In the genomic region with DNA sequence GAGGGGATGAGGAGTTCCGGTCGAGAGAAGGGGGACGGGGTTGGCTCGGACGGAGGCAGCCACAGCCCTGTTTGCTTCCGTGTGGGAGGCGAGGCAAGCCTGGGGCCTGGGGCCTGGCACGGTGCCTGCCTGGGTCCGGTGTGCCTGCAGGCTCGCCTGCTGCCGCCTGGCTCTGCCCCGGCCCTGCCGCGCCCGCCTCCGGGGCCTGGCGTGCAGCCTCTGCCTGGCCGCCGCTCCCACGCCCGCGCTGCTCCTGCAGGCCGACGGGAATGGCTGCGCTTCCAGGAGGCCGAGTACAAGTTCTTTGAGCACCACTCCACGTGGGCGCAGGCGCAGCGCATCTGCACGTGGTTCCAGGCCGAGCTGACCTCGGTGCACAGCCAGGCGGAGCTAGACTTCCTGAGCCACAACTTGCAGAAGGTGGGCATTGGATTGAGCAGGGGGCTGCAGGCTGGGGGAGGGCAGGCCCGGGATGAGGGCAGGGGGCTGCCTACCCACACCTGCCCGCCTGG, we compare ENCODE assay signal across 19 cellular contexts. TPM values are rescaled to one million over a fixed set of nuclear protein-coding genes. Genes with fewer than 3 reads are reported as not detected.
DNase-seq lines count a peak whose midpoint lies in the region; ATAC-seq and TF ChIP-seq lines count a peak whose summit lies in the region.
"Had no signal": no experiment of that assay in that cellular context is flagged by ENCODE, and none has a peak within 500 bp of the region (broad histone marks: within the 10 kb centered on the region; RNA-seq: fewer than 3 reads in every experiment).

No MANE protein-coding gene starts in this region.

- no peaks in the 10 kb centered on the region for H3K23me2 ChIP-seq in H9 (ENCODE audit: insufficient read length, low read depth, low read length, poor library complexity, severe bottlenecking)

- no peaks in the 10 kb centered on the region for H3K36me3 ChIP-seq in BE2C
- H3K36me3 ChIP-seq in trophoblast cell (ENCODE audit: control insufficient read depth in 1 of 2, insufficient read depth in 2 of 2, low read length in 2 of 2): peaks cover 67 to 73% of the 10 kb centered on the region in 2 experiments
- H3K36me3 ChIP-seq in esophagus muscularis mucosa: peaks cover 0 to 13% (median 2%) of the 10 kb centered on the region in 4 donors
- H3K36me3 ChIP-seq in tibial artery: peaks cover 0 to 51% (median 13%) of the 10 kb centered on the region in 3 donors
- H3K36me3 ChIP-seq: neural progenitor cell had no signal

- H4K91ac ChIP-seq in H9 (ENCODE audit: insufficient read length, low read depth, low read length) (no peak overlapping the region), trophoblast cell (ENCODE audit: low read depth, low read length) (no peak overlapping the region)

- no peak overlapping the region for H2BK20ac ChIP-seq in H9 (ENCODE audit: low read depth, low read length, poor library complexity, severe bottlenecking)

- H3K23ac ChIP-seq in H9 (ENCODE audit: insufficient read length, low read depth, low read length): no peak overlapping the region
- no peak overlapping the region for H3K23ac ChIP-seq in trophoblast cell (ENCODE audit: low read length)

- intact Hi-C loops in esophagus muscularis mucosa (cut with DNase I): no loop called here
- intact Hi-C loops in tibial artery (cut with DNase I; ENCODE audit: low total_unique reads): no loop called here

- H3K9ac ChIP-seq in H9 (ENCODE audit: extremely low read depth, insufficient read length, low read length) (no peak overlapping the region), trophoblast cell (ENCODE audit: low read length) (no peak overlapping the region)
- H3K9ac ChIP-seq: KMS-11, neural progenitor cell had no signal

- no peaks in the 10 kb centered on the region for H4K20me1 ChIP-seq in H9 (ENCODE audit: control insufficient read depth, insufficient read depth, insufficient read length)

- H3K4me1 ChIP-seq in BE2C (no peaks in the 10 kb centered on the region), H9 (ENCODE audit: insufficient read depth, low read length) (no peaks in the 10 kb centered on the region), trophoblast cell (ENCODE audit: control insufficient read depth in 1 of 2, insufficient read depth in 2 of 2, low read length in 2 of 2) (no peaks in the 10 kb centered on the region), esophagus muscularis mucosa (peaks cover 0 to 2% (median 0%) of the 10 kb centered on the region in 4 donors), tibial artery (peaks cover 0 to 4% (median 0%) of the 10 kb centered on the region in 4 donors)
- H3K4me1 ChIP-seq: neural progenitor cell, tibial nerve had no signal

- no peak overlapping the region for H3K27ac ChIP-seq in H9 (ENCODE audit: insufficient read length, low read depth, low read length)
- H3K27ac ChIP-seq in trophoblast cell (ENCODE audit: low read depth, low read length): no peak overlapping the region
- H3K27ac ChIP-seq in esophagus muscularis mucosa (replicated peaks in 1 of 4): no peak overlapping the region
- H3K27ac ChIP-seq in tibial artery: no peak overlapping the region
- H3K27ac ChIP-seq: HL-60, KMS-11, neural progenitor cell had no signal

- H3K4ac ChIP-seq in H9 (ENCODE audit: low read depth, low read length) (no peak overlapping the region), trophoblast cell (ENCODE audit: low read depth, low read length) (no peak overlapping the region)

- H3K27me3 Mint-ChIP-seq in H9 (ENCODE audit: low read depth): no peaks in the 10 kb centered on the region

- H2BK12ac ChIP-seq in H9 (ENCODE audit: insufficient read length, low read depth, low read length) (no peak overlapping the region), trophoblast cell (ENCODE audit: low read length) (no peak overlapping the region)

- WGBS in H9 (ENCODE audit: extremely low coverage, insufficient read length, low lambda C conversion rate): no CpG with 5 or more reads among the region's 36 CpGs
- no CpG with 5 or more reads among the region's 36 CpGs for WGBS in trophoblast cell (ENCODE audit: extremely low coverage, insufficient coverage, insufficient read length)
- 86% methylated on average over 28 of the region's 36 CpGs for WGBS in esophagus muscularis mucosa

- H4K5ac ChIP-seq in H9 (ENCODE audit: insufficient read length, low read depth, low read length): no peak overlapping the region

- peak; percentile 73 for ATAC-seq in esophagus mucosa
- no peak for ATAC-seq in GM18868 (IDR thresholded peaks at IDR 0.05; ENCODE audit: unreplicated experiment)

- H3K4me3 Mint-ChIP-seq in H9: no peak overlapping the region
- H3K4me3 Mint-ChIP-seq: activated CD4-positive, alpha-beta T cell treated with anti-CD3 and anti-CD28 coated beads, Interleukin-2, amount 10 ng/mL, durations not matched to agents 24 days and 14 days; neural progenitor cell had no signal

- no peak overlapping the region for H3K18ac ChIP-seq in H9 (ENCODE audit: insufficient read length, low read depth, low read length)
- H3K18ac ChIP-seq in trophoblast cell (ENCODE audit: low read length): no peak overlapping the region

- H3K56ac ChIP-seq in H9 (ENCODE audit: insufficient read length, low read depth, low read length): no peak overlapping the region

- peaks cover 14 to 17% (median 15%) of the 10 kb centered on the region in 3 experiments for H3K36me3 Mint-ChIP-seq in H9 (ENCODE audit: insufficient read depth in 1 of 3, low read depth in 3 of 3)

- H2AK5ac ChIP-seq in H9 (ENCODE audit: insufficient read length, low read length) (no peak overlapping the region), trophoblast cell (ENCODE audit: low read length) (no peak overlapping the region)

- H3K79me1 ChIP-seq in H9 (ENCODE audit: insufficient read depth, low read depth, low read length, poor library complexity, severe bottlenecking) (no peaks in the 10 kb centered on the region), trophoblast cell (ENCODE audit: low read length) (no peaks in the 10 kb centered on the region)

- peaks cover 0 to under 1% of the 10 kb centered on the region in 2 experiments; a peak in 1 of 5 replicates for H3K9me3 Mint-ChIP-seq in H9
- H3K9me3 Mint-ChIP-seq: activated CD4-positive, alpha-beta T cell treated with anti-CD3 and anti-CD28 coated beads, Interleukin-2, amount 10 ng/mL, durations not matched to agents 24 days and 14 days; neural progenitor cell had no signal

- no peak overlapping the region for H2BK120ac ChIP-seq in H9 (ENCODE audit: low read depth, low read length, poor library complexity, severe bottlenecking)
- no peak overlapping the region for H2BK120ac ChIP-seq in trophoblast cell (ENCODE audit: insufficient read depth, low read length, poor library complexity)

- H3K14ac ChIP-seq in H9 (ENCODE audit: insufficient read depth, low read length) (no peak overlapping the region; the same call in 1 of the 2 replicates), trophoblast cell (ENCODE audit: low read length) (no peak overlapping the region)

- no peak overlapping the region for H3T11ph ChIP-seq in H9 (ENCODE audit: low read length)

- no peak overlapping the region for H3K4me2 ChIP-seq in H9 (ENCODE audit: insufficient read depth, insufficient read length, low read length)
- H3K4me2 ChIP-seq in trophoblast cell (ENCODE audit: low read length): no peak overlapping the region
- H3K4me2 ChIP-seq: KMS-11, neural progenitor cell had no signal

- H2AFZ ChIP-seq in H9 (ENCODE audit: low read length) (no peak overlapping the region), trophoblast cell (ENCODE audit: insufficient read depth, low read length, poor library complexity) (no peak overlapping the region)
- H2AFZ ChIP-seq: neural progenitor cell had no signal

- TF ChIP-seq EP300 in esophagus muscularis mucosa (IDR thresholded peaks at IDR 0.05): no peak

- H4K12ac ChIP-seq in trophoblast cell (ENCODE audit: low read depth, low read length): no peak overlapping the region

- TF ChIP-seq POLR2A in esophagus muscularis mucosa (IDR thresholded peaks at IDR 0.05; ENCODE audit: low read depth): no peak

- peak; percentile 36 for DNase-seq in BE2C
- DNase-seq in H9: peak; percentile 50
- no peak for DNase-seq in trophoblast cell
- no peak for DNase-seq in AML-193 (lab: John Stamatoyannopoulos, UW)
- no peak for DNase-seq in esophagus muscularis mucosa (ENCODE audit: extremely low spot score)
- DNase-seq in tibial artery: no peak
- DNase-seq: ACHN; activated CD4-positive, alpha-beta T cell treated with anti-CD3 and anti-CD28 coated beads, Interleukin-2, amount 10 ng/mL, durations not matched to agents 24 days and 14 days; activated T-cell treated with anti-CD3 and anti-CD28 coated beads for 4 hours; COR-L47; effector memory CD4-positive, alpha-beta T cell; foreskin melanocyte; NCI-H510A had no signal

- H3K27ac Mint-ChIP-seq in H9: no peak overlapping the region
- H3K27ac Mint-ChIP-seq: activated CD4-positive, alpha-beta T cell treated with anti-CD3 and anti-CD28 coated beads, Interleukin-2, amount 10 ng/mL, durations not matched to agents 24 days and 14 days had no signal

- no peaks in the 10 kb centered on the region for H3K79me2 ChIP-seq in H9 (ENCODE audit: insufficient read depth, low read length)
- no peaks in the 10 kb centered on the region for H3K79me2 ChIP-seq in trophoblast cell (ENCODE audit: control insufficient read depth, insufficient read depth, low read length, poor library complexity)

- peaks cover 0 to 6% of the 10 kb centered on the region in 2 experiments; a peak in 2 of 4 replicates for H3K4me1 Mint-ChIP-seq in H9
- H3K4me1 Mint-ChIP-seq: activated CD4-positive, alpha-beta T cell treated with anti-CD3 and anti-CD28 coated beads, Interleukin-2, amount 10 ng/mL, durations not matched to agents 24 days and 14 days; neural progenitor cell had no signal

- H3K4me3 ChIP-seq in BE2C (ENCODE audit: low read depth, low read length) (no peak overlapping the region), trophoblast cell (ENCODE audit: low read depth, low read length) (peak overlapping the region; percentile 33), esophagus muscularis mucosa (no peak overlapping the region), tibial artery (no peak overlapping the region)
- H3K4me3 ChIP-seq: neural progenitor cell, tibial nerve had no signal

- H3K9me3 ChIP-seq in BE2C (no peaks in the 10 kb centered on the region), H9 (ENCODE audit: control insufficient read depth, low read depth, low read length) (no peaks in the 10 kb centered on the region), trophoblast cell (ENCODE audit: insufficient read depth, low read depth, low read length) (peaks cover 2% of the 10 kb centered on the region), esophagus muscularis mucosa (no peaks in the 10 kb centered on the region), tibial artery (no peaks in the 10 kb centered on the region)
- H3K9me3 ChIP-seq: tibial nerve had no signal

- H2BK15ac ChIP-seq in H9 (ENCODE audit: low read depth, low read length): no peak overlapping the region

- TF ChIP-seq CTCF in BE2C (IDR thresholded peaks at IDR 0.05; ENCODE audit: low read depth, low read length) (no peak), H9 (conservative IDR thresholded peaks at IDR 0.05) (no peak), esophagus muscularis mucosa (IDR thresholded peaks at IDR 0.05) (no peak), tibial artery (IDR thresholded peaks at IDR 0.05) (no peak)

- no peaks in the 10 kb centered on the region for H3K27me3 ChIP-seq in BE2C
- no peaks in the 10 kb centered on the region for H3K27me3 ChIP-seq in H9 (ENCODE audit: insufficient read depth, low read length)
- no peaks in the 10 kb centered on the region for H3K27me3 ChIP-seq in trophoblast cell (ENCODE audit: insufficient read depth, low read length)
- no peaks in the 10 kb centered on the region for H3K27me3 ChIP-seq in esophagus muscularis mucosa
- H3K27me3 ChIP-seq in tibial artery: no peaks in the 10 kb centered on the region
- H3K27me3 ChIP-seq: neural progenitor cell, tibial nerve had no signal

- H4K8ac ChIP-seq in H9 (replicated peaks; ENCODE audit: insufficient read length, low read depth, low read length): no peak overlapping the region
- no peak overlapping the region for H4K8ac ChIP-seq in trophoblast cell (ENCODE audit: low read depth, low read length)

- H2BK5ac ChIP-seq in H9 (ENCODE audit: insufficient read length, low read length) (no peak overlapping the region), trophoblast cell (ENCODE audit: low read depth, low read length, poor library complexity) (no peak overlapping the region)

RNA-seq across cellular contexts. Expression of a gene that starts 53.1 kb away (rescaled TPM):
- 8.6 TPM for polyA plus RNA-seq in BE2C (2012; ENCODE audit: insufficient read depth, insufficient read length, low read depth)
- total RNA-seq in H9 (2021) (18.7 and 21.6 TPM in 2 replicates), esophagus mucosa (34.0 TPM), esophagus muscularis mucosa (10 to 100 TPM; 31.0 to 57.7 (median 40.4) TPM)
- polyA plus RNA-seq in trophoblast cell (2013): 70.3 and 73.6 TPM in 2 replicates

Comparison
In these comparisons a context has a peak if more than half of its experiments do, and no peak if none do; other contexts are left out.
1. DNase-seq: peak in BE2C (single experiment) and H9 (single experiment); none in trophoblast cell (0 of 2), AML-193 (0 of 2), esophagus muscularis mucosa (single experiment) and tibial artery (0 of 2).